15 cellular contexts compared by ENCODE assay signal in the genomic region with DNA sequence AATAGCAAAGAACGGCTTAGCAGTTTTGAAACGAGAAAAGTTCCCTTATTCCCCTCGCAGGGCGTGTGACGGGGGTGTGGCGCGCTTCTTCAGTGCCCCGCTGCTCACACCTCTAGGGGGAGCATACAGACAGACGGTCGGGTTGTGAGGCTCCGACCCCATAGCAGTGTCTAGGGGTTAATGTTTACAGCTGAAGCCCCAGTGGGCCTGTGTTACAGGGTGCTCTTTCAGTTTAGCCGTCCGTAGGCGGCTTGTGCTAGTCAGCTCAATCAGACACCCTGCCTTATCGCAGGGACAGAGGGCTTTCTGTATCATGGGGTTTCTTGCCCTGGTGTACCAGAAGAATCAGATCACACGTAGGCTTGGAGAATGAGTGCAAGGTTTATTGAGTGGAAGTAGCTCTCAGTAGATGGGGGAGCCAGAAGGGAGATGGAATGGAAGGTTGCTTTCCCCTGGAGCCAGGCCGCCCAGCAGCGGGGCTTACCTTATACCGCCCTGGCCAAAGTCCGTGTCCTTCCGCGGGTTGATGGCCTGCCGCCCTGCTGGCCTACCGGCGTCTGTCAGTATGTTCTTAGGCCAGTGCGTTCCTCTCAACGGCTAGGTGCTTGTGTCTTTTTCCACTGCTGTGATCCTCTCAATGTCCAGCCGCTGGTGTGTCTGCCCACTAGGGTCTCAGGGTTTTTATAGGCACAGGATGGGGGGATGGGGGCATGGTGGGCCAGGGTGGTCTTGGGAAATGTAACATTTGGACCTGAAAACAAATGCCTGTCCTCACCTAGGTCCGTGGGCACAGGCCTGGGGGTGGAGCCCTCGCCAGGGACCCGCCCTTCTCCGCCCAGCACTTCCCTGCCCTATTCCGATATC. TPM values are rescaled to one million over a fixed set of nuclear protein-coding genes. Genes with fewer than 3 reads are reported as not detected.
DNase-seq lines count a peak whose midpoint lies in the region; ATAC-seq and TF ChIP-seq lines count a peak whose summit lies in the region.
"Had no signal": no experiment of that assay in that cellular context is flagged by ENCODE, and none has a peak within 500 bp of the region (broad histone marks: within the 10 kb centered on the region; RNA-seq: fewer than 3 reads in every experiment).

No MANE protein-coding gene starts in this region.

- H3K4me2 ChIP-seq in mesenchymal stem cell (ENCODE audit: low read length, poor library complexity, severe bottlenecking): no peak overlapping the region
- H3K4me2 ChIP-seq: A549 had no signal

- H3K27ac ChIP-seq in A673 (ENCODE audit: low read depth, low read length, poor library complexity, severe bottlenecking) (no peak overlapping the region), mesenchymal stem cell (ENCODE audit: low read length, poor library complexity, severe bottlenecking) (no peak overlapping the region)
- H3K27ac ChIP-seq: A549, SJSA1, thyroid gland had no signal

- H3K4me1 Mint-ChIP-seq in T-helper 2 cell treated with Interferon-gamma antibody and Interleukin-4, amounts not matched to agents 5 μg/mL and 100 μg/mL, for 36 hours (ENCODE audit: low read depth): no peaks in the 10 kb centered on the region
- H3K4me1 Mint-ChIP-seq: natural killer cell had no signal

- H2BK5ac ChIP-seq in mesenchymal stem cell (ENCODE audit: low read depth, low read length, poor library complexity, severe bottlenecking): no peak overlapping the region

- ATAC-seq in GM21528 (IDR thresholded peaks at IDR 0.05; ENCODE audit: low FRiP score, unreplicated experiment) (no peak), HG02981 (IDR thresholded peaks at IDR 0.05; ENCODE audit: unreplicated experiment) (no peak)
- ATAC-seq: A549, natural killer cell had no signal

- H3K4me1 ChIP-seq in A673 (ENCODE audit: insufficient read depth, low read length, poor library complexity, severe bottlenecking): no peaks in the 10 kb centered on the region
- H3K4me1 ChIP-seq in mesenchymal stem cell (ENCODE audit: control insufficient read depth, insufficient read depth, low read depth, low read length): no peaks in the 10 kb centered on the region
- H3K4me1 ChIP-seq: A549, SJSA1, thyroid gland had no signal

- H3K18ac ChIP-seq in mesenchymal stem cell (ENCODE audit: low read depth in 1 of 2, low read length in 2 of 2): peak overlapping the region in 1 of 2 experiments; percentile 59

- H3K4me3 ChIP-seq in A673 (ENCODE audit: low read depth, low read length, poor library complexity, severe bottlenecking): no peak overlapping the region
- no peak overlapping the region for H3K4me3 ChIP-seq in mesenchymal stem cell (ENCODE audit: insufficient read depth in 1 of 2, low read depth in 1 of 2, low read length in 2 of 2)
- H3K4me3 ChIP-seq: A549, SJSA1, thyroid gland had no signal

- POLR2A ChIA-PET in A673 (lab: Charles Lee; ENCODE audit: low non-redundant PET): no interaction called here

- CTCF ChIA-PET in A673 (lab: Charles Lee): no interaction called here

- H3K27me3 ChIP-seq in A673 (replicated peaks; ENCODE audit: insufficient read depth, low read depth, low read length, poor library complexity) (no peaks in the 10 kb centered on the region), mesenchymal stem cell (ENCODE audit: control insufficient read depth in 1 of 2, insufficient read depth in 1 of 2, low read length in 2 of 2) (no peaks in the 10 kb centered on the region)
- H3K27me3 ChIP-seq: SJSA1, thyroid gland had no signal

- H2AK5ac ChIP-seq in mesenchymal stem cell (ENCODE audit: low read length, severe bottlenecking): no peak overlapping the region

- H3K36me3 ChIP-seq in A673 (ENCODE audit: insufficient read depth, low read length, poor library complexity, severe bottlenecking) (no peaks in the 10 kb centered on the region), mesenchymal stem cell (ENCODE audit: control insufficient read depth in 1 of 2, insufficient read depth in 2 of 2, low read depth in 1 of 2, low read length in 2 of 2) (no peaks in the 10 kb centered on the region)
- H3K36me3 ChIP-seq: SJSA1, thyroid gland had no signal

- intact Hi-C loops in A673 (cut with micrococcal nuclease; ENCODE audit: unreplicated experiment): no loop called here

- no peak overlapping the region for H2BK12ac ChIP-seq in mesenchymal stem cell (ENCODE audit: low read length in 2 of 2)

- WGBS in mesenchymal stem cell: 83% methylated on average over 33 of the region's 33 CpGs

- no peaks in the 10 kb centered on the region for H3K79me1 ChIP-seq in mesenchymal stem cell (replicated peaks; ENCODE audit: low read length, poor library complexity, severe bottlenecking)

- H2BK15ac ChIP-seq in mesenchymal stem cell (ENCODE audit: low read depth, poor library complexity, severe bottlenecking): no peak overlapping the region

- no peaks in the 10 kb centered on the region for H3K36me3 Mint-ChIP-seq in T-helper 2 cell treated with Interferon-gamma antibody and Interleukin-4, amounts not matched to agents 5 μg/mL and 100 μg/mL, for 36 hours (ENCODE audit: low read depth)
- H3K36me3 Mint-ChIP-seq: natural killer cell had no signal

- peaks cover 2% of the 10 kb centered on the region for H3K27me3 Mint-ChIP-seq in T-helper 2 cell treated with Interferon-gamma antibody and Interleukin-4, amounts not matched to agents 5 μg/mL and 100 μg/mL, for 36 hours (ENCODE audit: low read depth)

- no peak overlapping the region for H3K4me3 Mint-ChIP-seq in T-helper 2 cell treated with Interferon-gamma antibody and Interleukin-4, amounts not matched to agents 5 μg/mL and 100 μg/mL, for 36 hours
- H3K4me3 Mint-ChIP-seq: natural killer cell had no signal

- H2AFZ ChIP-seq in mesenchymal stem cell (ENCODE audit: low read depth, low read length): no peak overlapping the region

- no peak overlapping the region for H3K23ac ChIP-seq in mesenchymal stem cell (ENCODE audit: low read length in 2 of 2)

- DNase-seq in A673 (ENCODE audit: low spot score) (no peak), HuH-7.5 (ENCODE audit: low spot score) (peak; percentile 10), globus pallidus (ENCODE audit: low spot score) (peak; percentile 25), mesenchymal stem cell (no peak), NCI-H446 treated with DMSO at 0.1 percent for 48 hours (lab: John Stamatoyannopoulos, UW) (no peak)
- no peak for DNase-seq in T-helper 2 cell treated with Interferon-gamma antibody and Interleukin-4, amounts not matched to agents 5 μg/mL and 100 μg/mL, for 36 hours (ENCODE audit: low spot score)
- DNase-seq: cortex of kidney, MM.1S, natural killer cell, NCI-H510A, thyroid gland had no signal

- no peak overlapping the region for H3K14ac ChIP-seq in mesenchymal stem cell (ENCODE audit: low read length in 2 of 2)

- no peak overlapping the region for H3K27ac Mint-ChIP-seq in T-helper 2 cell treated with Interferon-gamma antibody and Interleukin-4, amounts not matched to agents 5 μg/mL and 100 μg/mL, for 36 hours
- H3K27ac Mint-ChIP-seq: natural killer cell had no signal

- H4K91ac ChIP-seq in mesenchymal stem cell (ENCODE audit: low read length): peak overlapping the region; percentile 21

- H4K8ac ChIP-seq in mesenchymal stem cell (ENCODE audit: low read length): no peak overlapping the region

- 0 out of 2 replicates have a peak, but pooled peaks have one; percentile 30 for TF ChIP-seq CTCF in A673 (conservative IDR thresholded peaks at IDR 0.05; ENCODE audit: low read depth, low read length)

- H3K4ac ChIP-seq in mesenchymal stem cell (ENCODE audit: low read depth in 1 of 2, low read length in 2 of 2): peak overlapping the region in 1 of 2 experiments; percentile 64

- no peak overlapping the region for H2BK120ac ChIP-seq in mesenchymal stem cell (ENCODE audit: low read depth, low read length)

- H3K9ac ChIP-seq in mesenchymal stem cell (ENCODE audit: low read length): no peak overlapping the region

- no peaks in the 10 kb centered on the region for H3K9me3 ChIP-seq in A673 (ENCODE audit: low read depth, low read length, poor library complexity, severe bottlenecking)
- peaks cover 6% of the 10 kb centered on the region for H3K9me3 ChIP-seq in mesenchymal stem cell (ENCODE audit: control insufficient read depth, low read length)
- H3K9me3 ChIP-seq: A549, SJSA1, thyroid gland had no signal

- BruUV-seq in A673 (replicated peaks; lab: Mats Ljungman, UMichigan): no TSS peak

- no peaks in the 10 kb centered on the region for H3K9me3 Mint-ChIP-seq in T-helper 2 cell treated with Interferon-gamma antibody and Interleukin-4, amounts not matched to agents 5 μg/mL and 100 μg/mL, for 36 hours

RNA-seq across cellular contexts. Expression of gene ACP3, which starts 32.2 kb away (rescaled TPM):
- 13.9 and 14.6 TPM in 2 replicates for total RNA-seq in A673 (2021)
- 2.8 TPM for polyA plus RNA-seq in mesenchymal stem cell (2013, experiment 1 of 2)
- polyA plus RNA-seq in mesenchymal stem cell (2013, experiment 2 of 2): 3.4 TPM
- total RNA-seq: SJSA1 had no signal

Comparison
In these comparisons a context has a peak if more than half of its experiments do, and no peak if none do; other contexts are left out.
1. DNase-seq: peak in HuH-7.5 (single experiment) and globus pallidus (single experiment); none in A673 (single experiment), mesenchymal stem cell (single experiment), T-helper 2 cell treated with Interferon-gamma antibody and Interleukin-4, amounts not matched to agents 5 μg/mL and 100 μg/mL, for 36 hours (single experiment) and NCI-H446 treated with DMSO at 0.1 percent for 48 hours (single experiment).